ENCODE assay signal across 1 cellular context in genomic region chr5:14178671-14179211, GRCh38.
TF ChIP-seq lines count a peak whose summit lies in the region.

No MANE protein-coding gene starts in this region.

TF ChIP-seq in HepG2, 621 proteins besides CTCF, POLR2A, EP300 and RAD21 (continued from another document):
- TF ChIP-seq HIC2 (CRISPR knock-in tag; IDR thresholded peaks at IDR 0.05; ENCODE audit: low read depth) (no peak), RNF219 (CRISPR knock-in tag; IDR thresholded peaks at IDR 0.05) (no peak), MAFK (conservative IDR thresholded peaks at IDR 0.05 in 1 of 2, IDR thresholded peaks at IDR 0.05 in 1 of 2; ENCODE audit: low read length in 2 of 2) (peak; percentile 91 to 95), MAFF (IDR thresholded peaks at IDR 0.05; ENCODE audit: low read depth, low read length) (peak; percentile 91), GATAD1 (CRISPR knock-in tag; IDR thresholded peaks at IDR 0.05) (no peak), ZSCAN21 (CRISPR knock-in tag; IDR thresholded peaks at IDR 0.05; ENCODE audit: borderline replicate concordance) (no peak), MED1 (CRISPR knock-in tag; IDR thresholded peaks at IDR 0.05) (no peak), ISL2 (CRISPR knock-in tag; IDR thresholded peaks at IDR 0.05) (no peak)
TF ChIP-seq in HepG2: peak in this region for 2.
